8 cellular contexts compared by ENCODE assay signal in the genomic region with DNA sequence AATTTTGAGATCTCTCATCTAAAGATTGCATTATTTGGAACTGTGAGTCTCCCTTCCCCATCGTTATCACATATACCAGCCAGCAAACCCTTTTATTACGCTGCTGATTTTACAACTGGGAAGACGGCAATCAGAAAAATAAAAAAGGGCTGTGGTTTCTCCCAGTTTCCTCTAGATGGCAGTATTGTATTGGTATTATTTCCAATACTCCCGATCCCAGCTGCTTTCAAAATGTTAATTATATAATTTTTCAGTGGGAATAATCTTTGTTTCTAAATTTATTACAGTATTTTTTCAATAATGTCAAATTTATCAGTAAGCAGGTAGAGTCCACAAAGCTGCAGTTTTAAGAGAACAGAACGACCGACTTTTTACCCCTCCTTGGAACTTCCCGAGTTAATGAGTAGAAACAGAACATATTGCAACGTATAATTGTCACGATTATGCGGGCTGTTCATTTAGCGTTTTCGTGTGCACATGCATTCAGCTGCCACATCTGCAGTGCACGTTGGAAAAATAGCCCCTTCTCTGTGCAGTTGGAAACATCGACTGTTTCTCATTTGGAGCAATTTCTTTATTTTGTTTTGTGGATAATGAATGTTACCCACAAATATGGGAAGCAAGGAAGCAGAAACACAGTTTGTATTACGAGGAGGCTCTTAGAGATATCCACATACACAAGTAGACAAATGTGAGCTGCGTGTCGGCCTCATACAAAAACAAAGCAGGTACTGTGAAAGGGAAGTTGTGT.
DNase-seq lines count a peak whose midpoint lies in the region; ATAC-seq and TF ChIP-seq lines count a peak whose summit lies in the region.

No MANE protein-coding gene starts in this region.

- no peak overlapping the region for H3K27ac ChIP-seq in spleen

- WGBS in spleen, 5 donors = 13 to 22% (median 20%) methylated on average over 17 of the region's 17 CpGs

- H3K4me3 ChIP-seq in WI38 (ENCODE audit: low read depth, low read length) (peak overlapping the region; percentile 16), spleen (peak overlapping the region in 2 of 8 donors; percentile 29 to 52)

- DNase-seq in natural killer cell = no peak
- DNase-seq in natural killer cell treated with Interleukin-12 subunit alpha and Interleukin-12 subunit beta and Interleukin-15 and Interleukin-18, amount 100 ng/mL, for 72 hours (ENCODE audit: low spot score) = no peak
- DNase-seq in NAMALWA (ENCODE audit: low spot score) = peak; percentile 30
- DNase-seq in iPS-NIHi7 (ENCODE audit: extremely low spot score) = peak; percentile 57
- no peak for DNase-seq in spleen
- no peak for DNase-seq in activated CD4-positive, alpha-beta T cell treated with anti-CD3 and anti-CD28 coated beads for 48 hours

- H3K4me3 Mint-ChIP-seq in natural killer cell = peak overlapping the region; percentile 58
- H3K4me3 Mint-ChIP-seq in natural killer cell treated with Interleukin-12 subunit alpha and Interleukin-12 subunit beta and Interleukin-15 and Interleukin-18, amount 100 ng/mL, for 72 hours = no peak overlapping the region

- H3K9me3 ChIP-seq in spleen = peaks cover 0 to 12% (median 2%) of the 10 kb centered on the region in 8 donors

- intact Hi-C loops in natural killer cell (cut with micrococcal nuclease) = no loop called here
- intact Hi-C loops in spleen (cut with DNase I; ENCODE audit: low total_unique reads) = no loop called here

- no peak for TF ChIP-seq POLR2A in spleen (IDR thresholded peaks at IDR 0.05)

- H3K27ac Mint-ChIP-seq in natural killer cell = no peak overlapping the region
- no peak overlapping the region for H3K27ac Mint-ChIP-seq in natural killer cell treated with Interleukin-12 subunit alpha and Interleukin-12 subunit beta and Interleukin-15 and Interleukin-18, amount 100 ng/mL, for 72 hours

- H3K27me3 ChIP-seq in spleen (replicated peaks in 1 of 7) = peaks cover 0 to 65% (median 5%) of the 10 kb centered on the region in 7 donors

- no peaks in the 10 kb centered on the region for H3K36me3 Mint-ChIP-seq in natural killer cell
- H3K36me3 Mint-ChIP-seq in natural killer cell treated with Interleukin-12 subunit alpha and Interleukin-12 subunit beta and Interleukin-15 and Interleukin-18, amount 100 ng/mL, for 72 hours = peaks cover 10% of the 10 kb centered on the region

- ATAC-seq in natural killer cell (peak in 1 of 3 donors; percentile 61), GM19397 (IDR thresholded peaks at IDR 0.05; ENCODE audit: unreplicated experiment) (no peak)
- no peak for ATAC-seq in natural killer cell treated with Interleukin-12 subunit alpha and Interleukin-12 subunit beta and Interleukin-15 and Interleukin-18, amount 100 ng/mL, for 72 hours

- peak; percentile 82 for TF ChIP-seq CTCF in natural killer cell (IDR thresholded peaks at IDR 0.05)
- peak; percentile 42; the same call in 1 of the 2 replicates for TF ChIP-seq CTCF in WI38 (IDR thresholded peaks at IDR 0.05; ENCODE audit: low read depth, low read length)
- TF ChIP-seq CTCF in spleen (IDR thresholded peaks at IDR 0.05 in 8 of 11, conservative IDR thresholded peaks at IDR 0.05 in 3 of 11) = peak; percentile 33 to 84 (median 71)

- H3K4me1 ChIP-seq in spleen = peaks cover 4 to 11% (median 10%) of the 10 kb centered on the region in 6 donors

- peaks cover 9 to 11% of the 10 kb centered on the region in 2 donors for H3K4me1 Mint-ChIP-seq in natural killer cell
- no peaks in the 10 kb centered on the region for H3K4me1 Mint-ChIP-seq in natural killer cell treated with Interleukin-12 subunit alpha and Interleukin-12 subunit beta and Interleukin-15 and Interleukin-18, amount 100 ng/mL, for 72 hours (ENCODE audit: low read depth in 2 of 2)

- no peaks in the 10 kb centered on the region for H3K36me3 ChIP-seq in spleen

- H3K27me3 Mint-ChIP-seq in natural killer cell (ENCODE audit: low read depth in 2 of 2) = peaks cover 31 to 76% of the 10 kb centered on the region in 2 donors
- H3K27me3 Mint-ChIP-seq in natural killer cell treated with Interleukin-12 subunit alpha and Interleukin-12 subunit beta and Interleukin-15 and Interleukin-18, amount 100 ng/mL, for 72 hours = peaks cover 25 to 68% of the 10 kb centered on the region in 2 donors

- no peaks in the 10 kb centered on the region for H3K9me3 Mint-ChIP-seq in natural killer cell
- no peaks in the 10 kb centered on the region for H3K9me3 Mint-ChIP-seq in natural killer cell treated with Interleukin-12 subunit alpha and Interleukin-12 subunit beta and Interleukin-15 and Interleukin-18, amount 100 ng/mL, for 72 hours

Comparison
In these comparisons a context has a peak if more than half of its experiments do, and no peak if none do; other contexts are left out.
1. DNase-seq: peak in NAMALWA (single experiment) and iPS-NIHi7 (single experiment); none in natural killer cell (single experiment), natural killer cell treated with Interleukin-12 subunit alpha and Interleukin-12 subunit beta and Interleukin-15 and Interleukin-18, amount 100 ng/mL, for 72 hours (single experiment), spleen (single experiment) and activated CD4-positive, alpha-beta T cell treated with anti-CD3 and anti-CD28 coated beads for 48 hours (single experiment).
2. Peak in every context shown above with its lines, with median percentiles within 50 percentile points of each other: CTCF ChIP-seq.